8 cellular contexts compared by ENCODE assay signal in genomic region chr16:89793092-89793491, GRCh38. TPM values are rescaled to one million over a fixed set of nuclear protein-coding genes. Genes with fewer than 3 reads are reported as not detected.
DNase-seq lines count a peak whose midpoint lies in the region; ATAC-seq, FAIRE-seq and TF ChIP-seq lines count a peak whose summit lies in the region.
"Not testable (repeated sequence)": the region's sequence is repeated elsewhere in the genome, so short reads cannot be mapped to it uniquely, and the experiment has no call there.

No MANE protein-coding gene starts in this region.

- not testable (repeated sequence) for H2AFZ ChIP-seq in GM12878 (ENCODE audit: control insufficient read depth, low read depth, low read length)

- intact Hi-C loops in activated CD8-positive, alpha-beta T cell treated with anti-CD3 and anti-CD28 coated beads for 36 hours (cut with micrococcal nuclease), result loop anchor here (10.0 kb wide), 1 partner anchor 88 kb away; the partner anchor contains the start of gene SPATA2L
- intact Hi-C loops in GM12878 (cut with micrococcal nuclease; ENCODE audit: unreplicated experiment) (loop anchor here (1.0 kb wide), 2 partner anchors 68 to 87 kb away; no protein-coding TSS in a partner anchor), tibial artery (cut with DNase I; ENCODE audit: low total_unique reads) (loop anchor here (2.0 kb wide), 1 partner anchor 86 kb away; no protein-coding TSS in a partner anchor)

- not testable (repeated sequence) for BruUV-seq in GM12878 (replicated peaks; lab: Mats Ljungman, UMichigan)

- not testable (repeated sequence) for FAIRE-seq in GM12878 (lab: Jason Lieb, UNC)

- CTCF ChIA-PET in activated CD8-positive, alpha-beta T cell treated with anti-CD3 and anti-CD28 coated beads for 36 hours (lab: Charles Lee), result interaction anchor here (0.7 to 4.2 kb wide), 16 partner anchors 9 to 115 kb away, joined by 3 to 58 read pairs (median 4); partner anchors contain the start of gene TCF25
- CTCF ChIA-PET in GM12878 (lab: Yijun Ruan, JAX), result interaction anchor here (1.0 to 6.0 kb wide), 13 partner anchors 10 to 117 kb away, joined by 3 to 82 read pairs (median 5); no protein-coding TSS in a partner anchor

- not testable (repeated sequence) for H3K4me1 ChIP-seq in GM12878 (ENCODE audit: control insufficient read depth, insufficient read depth, low read length); gastroesophageal sphincter; mesendoderm (ENCODE audit: control insufficient read depth, low read depth, low read length); tibial artery

- not testable (repeated sequence) for ATAC-seq in activated CD8-positive, alpha-beta T cell treated with anti-CD3 and anti-CD28 coated beads for 36 hours; GM12878; gastroesophageal sphincter

- not testable (repeated sequence) for H3K4me3 ChIP-seq in GM12878; gastroesophageal sphincter; mesendoderm (ENCODE audit: low read length); tibial artery

- not testable (repeated sequence) for H2BK5ac ChIP-seq in mesendoderm (ENCODE audit: low read length)

- not testable (repeated sequence) for H3K9me3 Mint-ChIP-seq in activated CD8-positive, alpha-beta T cell treated with anti-CD3 and anti-CD28 coated beads for 36 hours

- H3K27me3 Mint-ChIP-seq in activated CD8-positive, alpha-beta T cell treated with anti-CD3 and anti-CD28 coated beads for 36 hours, result not testable (repeated sequence)

- not testable (repeated sequence) for H3K27ac Mint-ChIP-seq in activated CD8-positive, alpha-beta T cell treated with anti-CD3 and anti-CD28 coated beads for 36 hours

- WGBS in GM12878 (ENCODE audit: insufficient coverage, insufficient replicate concordance, low lambda C conversion rate, missing lambda C conversion rate), result 6% methylated on average over 11 of the region's 12 CpGs
- 9 to 71% methylated on average over 1 to 9 of the region's 12 CpGs for WGBS in gastroesophageal sphincter (ENCODE audit: low coverage in 1 of 2), 2 donors
- WGBS in mesendoderm (ENCODE audit: extremely low coverage, insufficient coverage, low lambda C conversion rate), result no CpG with 5 or more reads among the region's 12 CpGs

- DNase-seq in EL, result peak; percentile 16
- DNase-seq in OCI-M1 (lab: John Stamatoyannopoulos, UW), result peak; percentile 4
- peak; percentile 72 for DNase-seq in activated CD8-positive, alpha-beta T cell treated with anti-CD3 and anti-CD28 coated beads for 36 hours
- not testable (repeated sequence) for DNase-seq in GM12878 (ENCODE audit: low read depth, low spot score)
- peak; percentile 32 for DNase-seq in mesendoderm
- DNase-seq in stimulated activated CD4-positive, alpha-beta T cell treated with anti-CD3 and anti-CD28 coated beads, Interleukin-12 subunit alpha, Interleukin-12 subunit beta, amount 100 ng/mL, for 4 hours, result peak; percentile 39
- peak; percentile 51 to 77 for DNase-seq in tibial artery

- not testable (repeated sequence) for H3K18ac ChIP-seq in mesendoderm (ENCODE audit: low read length)

- SMC1A ChIA-PET in GM12878 (lab: Charles Lee; ENCODE audit: uncharacterized antibody, unreplicated experiment), result interaction anchor here (1.1 to 7.4 kb wide), 6 partner anchors 17 to 93 kb away, joined by 3 to 39 read pairs (median 6); no protein-coding TSS in a partner anchor

- not testable (repeated sequence) for H3K27me3 ChIP-seq in GM12878 (replicated peaks in 1 of 2; ENCODE audit: control insufficient read depth in 2 of 2, insufficient read depth in 2 of 2, low read length in 1 of 2); gastroesophageal sphincter; mesendoderm (ENCODE audit: insufficient read depth, low read length, poor library complexity); tibial artery

- not testable (repeated sequence) for TF ChIP-seq POLR2A in GM12878 (IDR thresholded peaks at IDR 0.05; ENCODE audit: low read depth, low read length); gastroesophageal sphincter (IDR thresholded peaks at IDR 0.05)

- POLR2A ChIA-PET in activated CD8-positive, alpha-beta T cell treated with anti-CD3 and anti-CD28 coated beads for 36 hours (lab: Charles Lee), result interaction anchor here (1.3 to 1.4 kb wide), 2 partner anchors 23 to 25 kb away, joined by 3 to 4 read pairs; partner anchors contain the start of gene FANCA
- POLR2A ChIA-PET in GM12878 (lab: Charles Lee), result interaction anchor here (0.6 to 1.3 kb wide), 3 partner anchors 52 to 93 kb away, joined by 3 read pairs; no protein-coding TSS in a partner anchor

- H3K79me2 ChIP-seq in GM12878 (ENCODE audit: control insufficient read depth, insufficient read depth, low read length); mesendoderm (ENCODE audit: control insufficient read depth, insufficient read depth, low read length): not testable (repeated sequence)

- not testable (repeated sequence) for H4K8ac ChIP-seq in mesendoderm (ENCODE audit: low read depth, low read length)

- H3K79me1 ChIP-seq in mesendoderm (ENCODE audit: low read length), result not testable (repeated sequence)

- not testable (repeated sequence) for H3K4me1 Mint-ChIP-seq in activated CD8-positive, alpha-beta T cell treated with anti-CD3 and anti-CD28 coated beads for 36 hours (ENCODE audit: low read depth)

- peaks cover 57% of the 10 kb centered on the region for H3K36me3 Mint-ChIP-seq in activated CD8-positive, alpha-beta T cell treated with anti-CD3 and anti-CD28 coated beads for 36 hours (ENCODE audit: low read depth)

- not testable (repeated sequence) for H3K4me2 ChIP-seq in GM12878 (ENCODE audit: control insufficient read depth, insufficient read depth); mesendoderm (ENCODE audit: low read length)

- not testable (repeated sequence) for H2BK15ac ChIP-seq in mesendoderm (replicated peaks; ENCODE audit: low read depth)

- TF ChIP-seq CTCF in activated CD8-positive, alpha-beta T cell treated with anti-CD3 and anti-CD28 coated beads for 36 hours (IDR thresholded peaks at IDR 0.05), result peak; percentile 70
- peak; percentile 45 to 64 (median 46) for TF ChIP-seq CTCF in GM12878 (IDR thresholded peaks at IDR 0.05 in 2 of 3, conservative IDR thresholded peaks at IDR 0.05 in 1 of 3; ENCODE audit: control insufficient read depth in 2 of 3, extremely low read depth in 1 of 3, insufficient read depth in 1 of 3, low read depth in 3 of 3, low read length in 3 of 3)
- TF ChIP-seq CTCF in gastroesophageal sphincter (IDR thresholded peaks at IDR 0.05), result peak in 3 of 4 experiments; percentile 62 to 79 (median 69)
- peak; percentile 60 to 72 for TF ChIP-seq CTCF in tibial artery (IDR thresholded peaks at IDR 0.05)

- not testable (repeated sequence) for H4K20me1 ChIP-seq in GM12878 (ENCODE audit: control insufficient read depth, insufficient read depth)

- H3K36me3 ChIP-seq in GM12878 (ENCODE audit: control insufficient read depth in 2 of 2, insufficient read depth in 2 of 2, low read length in 1 of 2) (peaks cover 23 to 26% of the 10 kb centered on the region in 2 experiments; a peak in 3 of 4 replicates), mesendoderm (ENCODE audit: control insufficient read depth, insufficient read depth, low read length) (peaks cover 20% of the 10 kb centered on the region)
- not testable (repeated sequence) for H3K36me3 ChIP-seq in gastroesophageal sphincter, tibial artery

- H3K4me3 Mint-ChIP-seq in activated CD8-positive, alpha-beta T cell treated with anti-CD3 and anti-CD28 coated beads for 36 hours, result not testable (repeated sequence)

- H3K9me3 ChIP-seq in GM12878 (replicated peaks; ENCODE audit: control insufficient read depth, insufficient read depth, low read length); gastroesophageal sphincter; tibial artery: not testable (repeated sequence)

- H3K23ac ChIP-seq in mesendoderm (ENCODE audit: low read length), result not testable (repeated sequence)

- not testable (repeated sequence) for TF ChIP-seq EP300 in GM12878 (IDR thresholded peaks at IDR 0.05; ENCODE audit: borderline replicate concordance in 1 of 2, control insufficient read depth in 1 of 2, low read depth in 2 of 2, low read length in 2 of 2); gastroesophageal sphincter (IDR thresholded peaks at IDR 0.05)

- H2BK120ac ChIP-seq in mesendoderm (ENCODE audit: low read depth, low read length), result not testable (repeated sequence)

- not testable (repeated sequence) for H2AK5ac ChIP-seq in mesendoderm (ENCODE audit: low read length)

- H3K56ac ChIP-seq in mesendoderm (ENCODE audit: low read length), result not testable (repeated sequence)

- TF ChIP-seq RAD21 in GM12878 (IDR thresholded peaks at IDR 0.05; ENCODE audit: insufficient read depth, low read depth, low read length), result peak; percentile 51

- H3K27ac ChIP-seq in GM12878 (ENCODE audit: control insufficient read depth, insufficient read depth); gastroesophageal sphincter; mesendoderm (ENCODE audit: low read depth, low read length); tibial artery: not testable (repeated sequence)

- in situ Hi-C loops in GM12878 (cut with MboI), result loop anchor here (10.0 kb wide), 1 partner anchor 88 kb away; the partner anchor contains the start of gene SPATA2L

- H3K9ac ChIP-seq in GM12878 (ENCODE audit: control insufficient read depth, insufficient read depth, low read length); mesendoderm (ENCODE audit: low read length): not testable (repeated sequence)

- RAD21 ChIA-PET in GM12878 (lab: Charles Lee; ENCODE audit: unreplicated experiment), result interaction anchor here (0.6 to 3.0 kb wide), 6 partner anchors 25 to 181 kb away, joined by 3 to 33 read pairs (median 4); no protein-coding TSS in a partner anchor

- not testable (repeated sequence) for H3K4ac ChIP-seq in mesendoderm (ENCODE audit: low read depth, low read length)

- H4K5ac ChIP-seq in mesendoderm (ENCODE audit: low read length), result not testable (repeated sequence)

RNA-seq across cellular contexts. Expression of gene FANCA, which starts 23.4 kb away (rescaled TPM):
- 100 to 1,000 TPM in 1 of 2 experiments, 10 to 100 TPM in 1; 95.5 to 100 TPM for total RNA-seq in activated CD8-positive, alpha-beta T cell treated with anti-CD3 and anti-CD28 coated beads for 36 hours
- 206 and 230 TPM in 2 replicates for total RNA-seq in GM12878 (2013; cell fraction: nucleolus; rRNA removed)
- total RNA-seq in GM12878 (2014; rRNA removed) (46.8 and 57.7 TPM in 2 replicates), GM12878 (2014; rRNA removed; fragmentation: Illumina TruSeq; extraction: Trizol) (32.0 and 32.1 TPM in 2 replicates), GM12878 (2021) (64.3 and 84.5 TPM in 2 replicates), gastroesophageal sphincter (1 to 10 TPM in 1 of 4 donors, under 1 TPM in 3; 0.54 to 7.1 (median 0.76) TPM)
- polyA plus RNA-seq in GM12878 (2011; ENCODE audit: low read depth), result 19.4 TPM
- polyA plus RNA-seq in GM12878 (2011; rRNA removed) (35.5 and 57.6 TPM in 2 replicates), GM12878 (2014; fragmentation: Illumina TruSeq; extraction: Trizol) (30.6 and 54.3 TPM in 2 replicates), GM12878 (2014; fragmentation: Nextera tagmentation; extraction: Ambion mirVana) (1 to 10 TPM; 4.7 to 6.9 TPM), GM12878 (2014; rRNA removed) (79.6 and 95.9 TPM in 2 replicates), GM12878 (2016; fragmentation: Nextera tagmentation; extraction: Ambion mirVana) (10 to 100 TPM; 50.4 to 53.4 TPM)
- polyA plus RNA-seq in GM12878 (2011; cell fraction: cytosol; rRNA removed), result 58.6 and 71.9 TPM in 2 replicates
- 314 and 366 TPM in 2 replicates for polyA plus RNA-seq in GM12878 (2011; cell fraction: nucleus; rRNA removed)
- 28.7 and 32.6 TPM in 2 replicates for polyA plus RNA-seq in GM12878 (2012)
- 86.9 and 95.3 TPM in 2 replicates for polyA minus RNA-seq in GM12878 (2011; rRNA and poly(A)+ RNA removed)
- 32.7 and 34.4 TPM in 2 replicates for polyA minus RNA-seq in GM12878 (2011; cell fraction: cytosol; rRNA and poly(A)+ RNA removed)
- polyA minus RNA-seq in GM12878 (2011; cell fraction: nucleus; rRNA and poly(A)+ RNA removed), result 98.0 and 181 TPM in 2 replicates
- 28.0 TPM for polyA plus RNA-seq in mesendoderm (2013, experiment 1 of 2)
- polyA plus RNA-seq in mesendoderm (2013, experiment 2 of 2), result 28.8 TPM

RNA-seq across cellular contexts. Expression of gene SPIRE2, which starts 35.2 kb away (rescaled TPM):
- total RNA-seq in activated CD8-positive, alpha-beta T cell treated with anti-CD3 and anti-CD28 coated beads for 36 hours, result under 1 TPM; 0.27 to 0.29 TPM
- 0.64 and 1.8 TPM in 2 replicates for total RNA-seq in GM12878 (2013; cell fraction: nucleolus; rRNA removed)
- 0.05 and 0.23 TPM in 2 replicates for total RNA-seq in GM12878 (2014; rRNA removed)
- 0.27 and 0.32 TPM in 2 replicates for total RNA-seq in GM12878 (2014; rRNA removed; fragmentation: Illumina TruSeq; extraction: Trizol)
- 0.35 and 0.64 TPM in 2 replicates for total RNA-seq in GM12878 (2021)
- not detected for polyA plus RNA-seq in GM12878 (2011; ENCODE audit: low read depth)
- 0.04 TPM in 1 of 2 replicates, not detected in the other for polyA plus RNA-seq in GM12878 (2011; rRNA removed)
- 0.10 TPM in 1 of 2 replicates, not detected in the other for polyA plus RNA-seq in GM12878 (2011; cell fraction: cytosol; rRNA removed)
- 0.37 TPM in 2 replicates for polyA plus RNA-seq in GM12878 (2011; cell fraction: nucleus; rRNA removed)
- 0.15 and 0.17 TPM in 2 replicates for polyA plus RNA-seq in GM12878 (2012)
- polyA plus RNA-seq in GM12878 (2014; fragmentation: Illumina TruSeq; extraction: Trizol), result 0.46 and 0.52 TPM in 2 replicates
- polyA plus RNA-seq in GM12878 (2014; fragmentation: Nextera tagmentation; extraction: Ambion mirVana), result under 1 TPM; 0.03 to 0.18 TPM
- polyA plus RNA-seq in GM12878 (2014; rRNA removed), result 0.05 and 0.28 TPM in 2 replicates
- polyA plus RNA-seq in GM12878 (2016; fragmentation: Nextera tagmentation; extraction: Ambion mirVana), result under 1 TPM in 1 of 2 experiments, not detected in 1; 0.56 TPM
- polyA minus RNA-seq in GM12878 (2011; rRNA and poly(A)+ RNA removed), result 0.67 TPM in 1 of 2 replicates, not detected in the other
- polyA minus RNA-seq in GM12878 (2011; cell fraction: cytosol; rRNA and poly(A)+ RNA removed), result 0.40 and 1.2 TPM in 2 replicates
- polyA minus RNA-seq in GM12878 (2011; cell fraction: nucleus; rRNA and poly(A)+ RNA removed), result 0.12 and 0.67 TPM in 2 replicates
- total RNA-seq in gastroesophageal sphincter, result 1 to 10 TPM in 3 of 4 donors, under 1 TPM in 1; 0.27 to 3.6 (median 2.0) TPM
- polyA plus RNA-seq in mesendoderm (2013, experiment 1 of 2), result 2.6 TPM
- polyA plus RNA-seq in mesendoderm (2013, experiment 2 of 2), result 2.7 TPM

Comparison
In these comparisons a context has a peak if more than half of its experiments do, and no peak if none do; other contexts are left out.
1. RNA of gene FANCA, which starts 23.4 kb away (total RNA-seq): 95.5 to 100 TPM in activated CD8-positive, alpha-beta T cell treated with anti-CD3 and anti-CD28 coated beads for 36 hours and 32.0 to 230 TPM in GM12878; 0.54 to 7.1 TPM in gastroesophageal sphincter; every median in the first group is over 4 times any median in the second.
2. Peak in every context shown above with its lines, with median percentiles within 50 percentile points of each other: CTCF ChIP-seq.